1 cellular context compared by ENCODE assay signal in genomic region chr3:9769426-9770275, GRCh38.
TF ChIP-seq lines count a peak whose summit lies in the region.

Gene CAMK1, minus strand, starts transcription at chr3:9769947. Its CDS starts 2,198 bp downstream, at chr3:9767749.

TF ChIP-seq in HepG2, 621 proteins besides CTCF, POLR2A, EP300 and RAD21 (continued from another document):
- peak; percentile 8; the same call in 1 of the 2 replicates for TF ChIP-seq HNF1B (CRISPR knock-in tag; IDR thresholded peaks at IDR 0.05)
- peak; percentile 78 for TF ChIP-seq RBM39 (IDR thresholded peaks at IDR 0.05; ENCODE audit: low read depth, low read length, poor library complexity, severe bottlenecking)
- TF ChIP-seq, protein P1, sequence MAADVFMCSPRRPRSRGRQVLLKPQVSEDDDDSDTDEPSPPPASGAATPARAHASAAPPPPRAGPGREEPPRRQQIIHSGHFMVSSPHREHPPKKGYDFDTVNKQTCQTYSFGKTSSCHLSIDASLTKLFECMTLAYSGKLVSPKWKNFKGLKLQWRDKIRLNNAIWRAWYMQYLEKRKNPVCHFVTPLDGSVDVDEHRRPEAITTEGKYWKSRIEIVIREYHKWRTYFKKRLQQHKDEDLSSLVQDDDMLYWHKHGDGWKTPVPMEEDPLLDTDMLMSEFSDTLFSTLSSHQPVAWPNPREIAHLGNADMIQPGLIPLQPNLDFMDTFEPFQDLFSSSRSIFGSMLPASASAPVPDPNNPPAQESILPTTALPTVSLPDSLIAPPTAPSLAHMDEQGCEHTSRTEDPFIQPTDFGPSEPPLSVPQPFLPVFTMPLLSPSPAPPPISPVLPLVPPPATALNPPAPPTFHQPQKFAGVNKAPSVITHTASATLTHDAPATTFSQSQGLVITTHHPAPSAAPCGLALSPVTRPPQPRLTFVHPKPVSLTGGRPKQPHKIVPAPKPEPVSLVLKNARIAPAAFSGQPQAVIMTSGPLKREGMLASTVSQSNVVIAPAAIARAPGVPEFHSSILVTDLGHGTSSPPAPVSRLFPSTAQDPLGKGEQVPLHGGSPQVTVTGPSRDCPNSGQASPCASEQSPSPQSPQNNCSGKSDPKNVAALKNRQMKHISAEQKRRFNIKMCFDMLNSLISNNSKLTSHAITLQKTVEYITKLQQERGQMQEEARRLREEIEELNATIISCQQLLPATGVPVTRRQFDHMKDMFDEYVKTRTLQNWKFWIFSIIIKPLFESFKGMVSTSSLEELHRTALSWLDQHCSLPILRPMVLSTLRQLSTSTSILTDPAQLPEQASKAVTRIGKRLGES (CRISPR knock-in tag; IDR thresholded peaks at IDR 0.05; ENCODE audit: borderline replicate concordance) = no peak
- no peak for TF ChIP-seq GATAD2A (CRISPR knock-in tag; IDR thresholded peaks at IDR 0.05)
- TF ChIP-seq TARDBP (CRISPR knock-in tag; IDR thresholded peaks at IDR 0.05) = 0 out of 2 replicates have a peak, but pooled peaks have one; percentile 21
- no peak for TF ChIP-seq RNF2 (conservative IDR thresholded peaks at IDR 0.05; ENCODE audit: low read depth)
- TF ChIP-seq ZNF891 (CRISPR knock-in tag; IDR thresholded peaks at IDR 0.05) = peak; percentile 38; the same call in 1 of the 2 replicates
- no peak for TF ChIP-seq BCL6 (CRISPR knock-in tag; IDR thresholded peaks at IDR 0.05)
- no peak for TF ChIP-seq ZNF547 (CRISPR knock-in tag; IDR thresholded peaks at IDR 0.05)
- no peak for TF ChIP-seq ZNF562 (CRISPR knock-in tag; IDR thresholded peaks at IDR 0.05; ENCODE audit: borderline replicate concordance)
- no peak for TF ChIP-seq ZNF530 (CRISPR knock-in tag; IDR thresholded peaks at IDR 0.05; ENCODE audit: low read depth)
- TF ChIP-seq ZNF350 (CRISPR knock-in tag; IDR thresholded peaks at IDR 0.05; ENCODE audit: borderline replicate concordance, low read depth) = no peak
- no peak for TF ChIP-seq ZC3H4 (CRISPR knock-in tag; IDR thresholded peaks at IDR 0.05; ENCODE audit: borderline replicate concordance)
- TF ChIP-seq ZIK1 (CRISPR knock-in tag; IDR thresholded peaks at IDR 0.05; ENCODE audit: borderline replicate concordance, low read depth) = peak; percentile 76; the same call in 1 of the 2 replicates
- no peak for TF ChIP-seq ZNF430 (CRISPR knock-in tag; IDR thresholded peaks at IDR 0.05)
- 0 out of 2 replicates have a peak, but pooled peaks have one; percentile 7 for TF ChIP-seq FOXA3 (CRISPR knock-in tag; IDR thresholded peaks at IDR 0.05)
- TF ChIP-seq ZNF678 (CRISPR knock-in tag; IDR thresholded peaks at IDR 0.05) = 0 out of 2 replicates have a peak, but pooled peaks have one; percentile 34
- TF ChIP-seq, protein P2, sequence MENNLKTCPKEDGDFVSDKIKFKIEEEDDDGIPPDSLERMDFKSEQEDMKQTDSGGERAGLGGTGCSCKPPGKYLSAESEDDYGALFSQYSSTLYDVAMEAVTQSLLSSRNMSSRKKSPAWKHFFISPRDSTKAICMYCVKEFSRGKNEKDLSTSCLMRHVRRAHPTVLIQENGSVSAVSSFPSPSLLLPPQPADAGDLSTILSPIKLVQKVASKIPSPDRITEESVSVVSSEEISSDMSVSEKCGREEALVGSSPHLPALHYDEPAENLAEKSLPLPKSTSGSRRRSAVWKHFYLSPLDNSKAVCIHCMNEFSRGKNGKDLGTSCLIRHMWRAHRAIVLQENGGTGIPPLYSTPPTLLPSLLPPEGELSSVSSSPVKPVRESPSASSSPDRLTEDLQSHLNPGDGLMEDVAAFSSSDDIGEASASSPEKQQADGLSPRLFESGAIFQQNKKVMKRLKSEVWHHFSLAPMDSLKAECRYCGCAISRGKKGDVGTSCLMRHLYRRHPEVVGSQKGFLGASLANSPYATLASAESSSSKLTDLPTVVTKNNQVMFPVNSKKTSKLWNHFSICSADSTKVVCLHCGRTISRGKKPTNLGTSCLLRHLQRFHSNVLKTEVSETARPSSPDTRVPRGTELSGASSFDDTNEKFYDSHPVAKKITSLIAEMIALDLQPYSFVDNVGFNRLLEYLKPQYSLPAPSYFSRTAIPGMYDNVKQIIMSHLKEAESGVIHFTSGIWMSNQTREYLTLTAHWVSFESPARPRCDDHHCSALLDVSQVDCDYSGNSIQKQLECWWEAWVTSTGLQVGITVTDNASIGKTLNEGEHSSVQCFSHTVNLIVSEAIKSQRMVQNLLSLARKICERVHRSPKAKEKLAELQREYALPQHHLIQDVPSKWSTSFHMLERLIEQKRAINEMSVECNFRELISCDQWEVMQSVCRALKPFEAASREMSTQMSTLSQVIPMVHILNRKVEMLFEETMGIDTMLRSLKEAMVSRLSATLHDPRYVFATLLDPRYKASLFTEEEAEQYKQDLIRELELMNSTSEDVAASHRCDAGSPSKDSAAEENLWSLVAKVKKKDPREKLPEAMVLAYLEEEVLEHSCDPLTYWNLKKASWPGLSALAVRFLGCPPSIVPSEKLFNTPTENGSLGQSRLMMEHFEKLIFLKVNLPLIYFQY (CRISPR knock-in tag; IDR thresholded peaks at IDR 0.05; ENCODE audit: borderline replicate concordance) = 0 out of 2 replicates have a peak, but pooled peaks have one; percentile 32
- peak; percentile 81 for TF ChIP-seq AGO2 (optimal IDR thresholded peaks at IDR 0.05; ENCODE audit: low read depth, low read length)
- TF ChIP-seq SMAD9 (CRISPR knock-in tag; IDR thresholded peaks at IDR 0.05) = 0 out of 2 replicates have a peak, but pooled peaks have one; percentile 22
- no peak for TF ChIP-seq ZBTB42 (CRISPR knock-in tag; IDR thresholded peaks at IDR 0.05)
- TF ChIP-seq TEAD3 (CRISPR knock-in tag; optimal IDR thresholded peaks at IDR 0.05; ENCODE audit: borderline replicate concordance) = peak; percentile 19
- peak; percentile 61; the same call in 1 of the 2 replicates for TF ChIP-seq SAP130 (CRISPR knock-in tag; IDR thresholded peaks at IDR 0.05; ENCODE audit: low read depth)
- no peak; the same call in 1 of the 2 replicates for TF ChIP-seq THAP11 (CRISPR knock-in tag; IDR thresholded peaks at IDR 0.05)
- TF ChIP-seq, protein P3, sequence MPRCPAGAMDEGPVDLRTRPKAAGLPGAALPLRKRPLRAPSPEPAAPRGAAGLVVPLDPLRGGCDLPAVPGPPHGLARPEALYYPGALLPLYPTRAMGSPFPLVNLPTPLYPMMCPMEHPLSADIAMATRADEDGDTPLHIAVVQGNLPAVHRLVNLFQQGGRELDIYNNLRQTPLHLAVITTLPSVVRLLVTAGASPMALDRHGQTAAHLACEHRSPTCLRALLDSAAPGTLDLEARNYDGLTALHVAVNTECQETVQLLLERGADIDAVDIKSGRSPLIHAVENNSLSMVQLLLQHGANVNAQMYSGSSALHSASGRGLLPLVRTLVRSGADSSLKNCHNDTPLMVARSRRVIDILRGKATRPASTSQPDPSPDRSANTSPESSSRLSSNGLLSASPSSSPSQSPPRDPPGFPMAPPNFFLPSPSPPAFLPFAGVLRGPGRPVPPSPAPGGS (CRISPR knock-in tag; IDR thresholded peaks at IDR 0.05) = 0 out of 2 replicates have a peak, but pooled peaks have one; percentile 35
- TF ChIP-seq, protein P4, sequence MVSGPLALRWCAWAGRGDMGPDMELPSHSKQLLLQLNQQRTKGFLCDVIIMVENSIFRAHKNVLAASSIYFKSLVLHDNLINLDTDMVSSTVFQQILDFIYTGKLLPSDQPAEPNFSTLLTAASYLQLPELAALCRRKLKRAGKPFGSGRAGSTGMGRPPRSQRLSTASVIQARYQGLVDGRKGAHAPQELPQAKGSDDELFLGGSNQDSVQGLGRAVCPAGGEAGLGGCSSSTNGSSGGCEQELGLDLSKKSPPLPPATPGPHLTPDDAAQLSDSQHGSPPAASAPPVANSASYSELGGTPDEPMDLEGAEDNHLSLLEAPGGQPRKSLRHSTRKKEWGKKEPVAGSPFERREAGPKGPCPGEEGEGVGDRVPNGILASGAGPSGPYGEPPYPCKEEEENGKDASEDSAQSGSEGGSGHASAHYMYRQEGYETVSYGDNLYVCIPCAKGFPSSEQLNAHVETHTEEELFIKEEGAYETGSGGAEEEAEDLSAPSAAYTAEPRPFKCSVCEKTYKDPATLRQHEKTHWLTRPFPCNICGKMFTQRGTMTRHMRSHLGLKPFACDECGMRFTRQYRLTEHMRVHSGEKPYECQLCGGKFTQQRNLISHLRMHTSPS (CRISPR knock-in tag; IDR thresholded peaks at IDR 0.05; ENCODE audit: low read depth) = peak; percentile 60; the same call in 1 of the 2 replicates
- TF ChIP-seq ZNF597 (CRISPR knock-in tag; IDR thresholded peaks at IDR 0.05) = no peak
- no peak for TF ChIP-seq SNAPC5 (CRISPR knock-in tag; IDR thresholded peaks at IDR 0.05; ENCODE audit: borderline replicate concordance)
- peak; percentile 21; the same call in 1 of the 2 replicates for TF ChIP-seq ZNF274 (CRISPR knock-in tag; IDR thresholded peaks at IDR 0.05)
- no peak for TF ChIP-seq HNRNPH1 (optimal IDR thresholded peaks at IDR 0.05; ENCODE audit: low read depth, low read length)
- TF ChIP-seq GABPB1 (CRISPR knock-in tag; IDR thresholded peaks at IDR 0.05) = peak; percentile 48; the same call in 1 of the 2 replicates
- no peak for TF ChIP-seq NONO (IDR thresholded peaks at IDR 0.05)
- TF ChIP-seq NONO (CRISPR knock-in tag; conservative IDR thresholded peaks at IDR 0.05) = peak; percentile 49; the same call in 1 of the 2 replicates
- TF ChIP-seq ZNF264 (CRISPR knock-in tag; IDR thresholded peaks at IDR 0.05) = no peak
- TF ChIP-seq, protein P5, sequence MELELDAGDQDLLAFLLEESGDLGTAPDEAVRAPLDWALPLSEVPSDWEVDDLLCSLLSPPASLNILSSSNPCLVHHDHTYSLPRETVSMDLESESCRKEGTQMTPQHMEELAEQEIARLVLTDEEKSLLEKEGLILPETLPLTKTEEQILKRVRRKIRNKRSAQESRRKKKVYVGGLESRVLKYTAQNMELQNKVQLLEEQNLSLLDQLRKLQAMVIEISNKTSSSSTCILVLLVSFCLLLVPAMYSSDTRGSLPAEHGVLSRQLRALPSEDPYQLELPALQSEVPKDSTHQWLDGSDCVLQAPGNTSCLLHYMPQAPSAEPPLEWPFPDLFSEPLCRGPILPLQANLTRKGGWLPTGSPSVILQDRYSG (CRISPR knock-in tag; IDR thresholded peaks at IDR 0.05) = no peak
- no peak for TF ChIP-seq CEBPB (IDR thresholded peaks at IDR 0.05; ENCODE audit: borderline replicate concordance, low read depth, low read length)
- TF ChIP-seq LBX2 (CRISPR knock-in tag; IDR thresholded peaks at IDR 0.05; ENCODE audit: borderline replicate concordance) = 0 out of 2 replicates have a peak, but pooled peaks have one; percentile 49
- no peak for TF ChIP-seq TFE3 (CRISPR knock-in tag; IDR thresholded peaks at IDR 0.05)
- TF ChIP-seq NCOA1 (CRISPR knock-in tag; IDR thresholded peaks at IDR 0.05) = no peak
- no peak for TF ChIP-seq KDM4B (CRISPR knock-in tag; IDR thresholded peaks at IDR 0.05)
- TF ChIP-seq SMAD3 (CRISPR knock-in tag; IDR thresholded peaks at IDR 0.05) = no peak
- TF ChIP-seq ZNF766 (CRISPR knock-in tag; IDR thresholded peaks at IDR 0.05; ENCODE audit: borderline replicate concordance) = 0 out of 2 replicates have a peak, but pooled peaks have one; percentile 32
- TF ChIP-seq DRAP1 (CRISPR knock-in tag; IDR thresholded peaks at IDR 0.05) = peak; percentile 67
- peak; percentile 47 for TF ChIP-seq XRCC5 (optimal IDR thresholded peaks at IDR 0.05; ENCODE audit: low read length)
